In the genomic region with DNA sequence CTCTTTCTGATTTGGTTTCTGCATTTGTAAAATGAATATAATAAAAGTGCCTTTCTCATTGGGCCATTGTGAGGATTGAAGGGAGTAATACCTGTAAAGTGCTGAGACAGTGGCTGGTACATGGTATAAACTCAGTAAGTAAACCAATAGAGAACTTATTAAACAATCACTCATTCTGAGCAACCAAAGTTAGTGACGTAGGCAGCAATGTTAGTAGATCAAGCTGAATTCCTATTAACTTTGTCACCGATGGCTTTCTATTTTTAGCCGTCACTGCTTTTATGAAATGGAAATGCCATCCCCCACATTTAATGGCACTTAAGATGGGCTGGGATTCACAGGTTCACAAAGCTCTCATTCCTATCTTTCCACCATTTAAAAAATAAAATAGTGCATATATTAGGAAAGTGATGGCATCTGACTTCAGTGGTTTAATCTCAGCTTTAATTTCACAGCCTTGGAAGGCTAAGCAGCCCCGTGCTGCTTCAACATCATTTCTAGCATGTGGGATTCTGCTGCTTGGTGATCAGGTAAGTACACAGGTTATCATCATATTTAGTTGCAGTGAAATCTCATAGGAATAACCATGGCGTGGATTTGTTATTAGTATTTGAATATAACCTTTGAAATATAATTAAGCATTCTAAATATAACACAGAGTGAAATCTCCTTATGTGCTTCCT, we compare ENCODE assay signal across 15 cellular contexts. TPM values are rescaled to one million over a fixed set of nuclear protein-coding genes. Genes with fewer than 3 reads are reported as not detected.
DNase-seq lines count a peak whose midpoint lies in the region; ATAC-seq and TF ChIP-seq lines count a peak whose summit lies in the region.
"Had no signal": no experiment of that assay in that cellular context is flagged by ENCODE, and none has a peak within 500 bp of the region (broad histone marks: within the 10 kb centered on the region; RNA-seq: fewer than 3 reads in every experiment).

No MANE protein-coding gene starts in this region.

- no peak overlapping the region for H3K4me3 ChIP-seq in epithelial cell of proximal tubule (ENCODE audit: low read depth, low read length)

- DNase-seq in EH (ENCODE audit: low read depth) (peak; percentile 93), RKO (ENCODE audit: low spot score) (peak; percentile 70), epithelial cell of proximal tubule (ENCODE audit: low read depth) (peak; percentile 85), non-pigmented ciliary epithelial cell (ENCODE audit: low read depth) (peak; percentile 82), GM10266 (ENCODE audit: extremely low spot score) (no peak)
- no peak for DNase-seq in activated CD8-positive, alpha-beta memory T cell treated with anti-CD3 and anti-CD28 coated beads, Interleukin-2, amount 50 U/mL, for 48 hours
- DNase-seq: activated B cell treated with CpG ODN at 0.5 μM for 24 hours; cortex of kidney; DMS 273 treated with DMSO at 0.1 percent for 48 hours; naive B cell; NCI-H2081 treated with DMSO at 0.1 percent for 48 hours; RPMI8226; stimulated activated naive CD4-positive, alpha-beta T cell treated with Interleukin-2 at 50 U/mL for 16 hours had no signal

- TF ChIP-seq CTCF in epithelial cell of proximal tubule (conservative IDR thresholded peaks at IDR 0.05; ENCODE audit: low read depth, low read length) = no peak
- TF ChIP-seq CTCF in GM10266 (IDR thresholded peaks at IDR 0.05; ENCODE audit: control insufficient read depth, insufficient read depth, low read depth, missing control alignments) = no peak

- ATAC-seq in GM18873 (IDR thresholded peaks at IDR 0.05; ENCODE audit: low FRiP score, unreplicated experiment) (no peak), HG03045 (IDR thresholded peaks at IDR 0.05; ENCODE audit: unreplicated experiment) (no peak)

RNA-seq across cellular contexts. Expression of a gene that starts 17.6 kb away (rescaled TPM):
- total RNA-seq in epithelial cell of proximal tubule = 82.0 and 96.8 TPM in 2 replicates

Comparison
In these comparisons a context has a peak if more than half of its experiments do, and no peak if none do; other contexts are left out.
1. DNase-seq: peak in EH (single experiment), RKO (single experiment), epithelial cell of proximal tubule (single experiment) and non-pigmented ciliary epithelial cell (single experiment); none in activated CD8-positive, alpha-beta memory T cell treated with anti-CD3 and anti-CD28 coated beads, Interleukin-2, amount 50 U/mL, for 48 hours (single experiment) and GM10266 (single experiment).